In the genomic region with DNA sequence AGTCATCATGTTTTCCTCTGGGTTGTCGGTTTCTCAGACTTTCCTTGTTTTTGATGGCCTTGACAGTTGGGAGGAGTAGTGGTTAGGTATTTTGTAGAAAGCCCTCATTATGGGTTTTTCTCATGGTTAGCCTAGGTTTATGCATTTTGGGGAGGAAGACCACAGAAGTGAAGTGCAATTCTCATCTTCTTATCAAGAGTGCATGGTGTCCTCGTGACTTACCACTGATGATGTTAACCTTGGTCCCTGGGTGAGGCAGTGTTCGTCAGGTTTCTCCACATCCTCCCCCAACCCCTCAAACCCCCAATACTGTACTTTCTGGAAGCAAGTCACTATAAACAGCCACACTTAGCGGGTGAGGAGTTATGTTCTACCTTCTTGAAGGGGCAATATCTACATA, we compare ENCODE assay signal across 21 cellular contexts. TPM values are rescaled to one million over a fixed set of nuclear protein-coding genes. Genes with fewer than 3 reads are reported as not detected.
A peak's percentile ranks its signal among the peaks of the same experiment; 100 is the strongest.
DNase-seq lines count a peak whose midpoint lies in the region; ATAC-seq, FAIRE-seq and TF ChIP-seq lines count a peak whose summit lies in the region.
"Had no signal": no experiment of that assay in that cellular context is flagged by ENCODE, and none has a peak within 500 bp of the region (broad histone marks: within the 10 kb centered on the region; RNA-seq: fewer than 3 reads in every experiment).

No MANE protein-coding gene starts in this region.

- no peak for DNase-seq in H54 (ENCODE audit: insufficient read length, low spot score)
- no peak for DNase-seq in PC-9
- DNase-seq in central memory CD8-positive, alpha-beta T cell (ENCODE audit: low spot score in 2 of 2): no peak
- peak; percentile 6 to 22 for DNase-seq in stimulated activated CD8-positive, alpha-beta memory T cell treated with anti-CD3 and anti-CD28 coated beads, Interleukin-15, amount 100 ng/mL, for 48 hours (ENCODE audit: low read depth in 2 of 2)
- DNase-seq in smooth muscle cell (lab: John Stamatoyannopoulos, UW; ENCODE audit: unreplicated experiment): no peak
- DNase-seq in NCI-H1694 treated with DMSO at 0.1 percent for 48 hours (lab: John Stamatoyannopoulos, UW): no peak
- DNase-seq: body of pancreas, EL, left colon, NCI-H1105, NCI-H2029 treated with DMSO at 0.1 percent for 48 hours, NCI-H345, NCI-H748 treated with DMSO at 0.1 percent for 48 hours, nucleus accumbens, T1000, uterus had no signal

- H3K9me3 ChIP-seq in PC-9 (ENCODE audit: insufficient read depth, low read depth): no peaks in the 10 kb centered on the region
- no peaks in the 10 kb centered on the region for H3K9me3 ChIP-seq in smooth muscle cell (replicated peaks; ENCODE audit: low read depth)
- H3K9me3 ChIP-seq: body of pancreas, HAP-1, thoracic aorta, uterus had no signal

- POLR2A ChIA-PET in PC-9 (lab: Charles Lee; ENCODE audit: unreplicated experiment): no interaction called here

- no peaks in the 10 kb centered on the region for H3K9me3 Mint-ChIP-seq in central memory CD8-positive, alpha-beta T cell
- H3K9me3 Mint-ChIP-seq: CD14-positive monocyte had no signal

- H2AFZ ChIP-seq in PC-9 (no peak overlapping the region), smooth muscle cell (ENCODE audit: low read depth) (no peak overlapping the region)

- H3K36me3 ChIP-seq in PC-9 (ENCODE audit: low read depth) (0 out of 2 replicates have a peak, but pooled peaks cover 8% of the 10 kb centered on the region), smooth muscle cell (ENCODE audit: low read depth) (peaks cover 6% of the 10 kb centered on the region)
- H3K36me3 ChIP-seq: HAP-1, uterus had no signal

- no peak overlapping the region for H3K4me2 ChIP-seq in PC-9
- H3K4me2 ChIP-seq in smooth muscle cell: no peak overlapping the region

- 0 out of 2 replicates have a peak, but pooled peaks cover 4% of the 10 kb centered on the region for H3F3A ChIP-seq in PC-9 (ENCODE audit: insufficient read depth, low read depth)
- no peaks in the 10 kb centered on the region for H3F3A ChIP-seq in smooth muscle cell (ENCODE audit: low read depth)

- CTCF ChIA-PET in PC-9 (lab: Charles Lee): no interaction called here

- TF ChIP-seq POLR2A in H54 (IDR thresholded peaks at IDR 0.05; ENCODE audit: low read depth, low read length): no peak

- H3K27ac Mint-ChIP-seq in central memory CD8-positive, alpha-beta T cell (ENCODE audit: low read depth): no peak overlapping the region

- H3K36me3 Mint-ChIP-seq in central memory CD8-positive, alpha-beta T cell (ENCODE audit: insufficient read depth): peaks cover 13% of the 10 kb centered on the region

- peaks cover 37% of the 10 kb centered on the region for H4K20me1 ChIP-seq in PC-9 (ENCODE audit: insufficient read depth)
- peaks cover 77% of the 10 kb centered on the region for H4K20me1 ChIP-seq in smooth muscle cell (ENCODE audit: low read depth)

- H3K79me2 ChIP-seq in PC-9 (ENCODE audit: low read depth) (peaks cover 51% of the 10 kb centered on the region), smooth muscle cell (ENCODE audit: low read depth) (peaks cover 76% of the 10 kb centered on the region)

- H3K9me2 ChIP-seq in PC-9 (ENCODE audit: insufficient read depth): 0 out of 2 replicates have a peak, but pooled peaks cover 3% of the 10 kb centered on the region

- peaks cover 37% of the 10 kb centered on the region for H3K4me1 Mint-ChIP-seq in central memory CD8-positive, alpha-beta T cell

- H3K27me3 ChIP-seq in PC-9 (ENCODE audit: insufficient read depth, low read depth): no peaks in the 10 kb centered on the region
- no peaks in the 10 kb centered on the region for H3K27me3 ChIP-seq in smooth muscle cell (ENCODE audit: low read depth)
- H3K27me3 ChIP-seq: body of pancreas, uterus had no signal

- H3K9ac ChIP-seq in smooth muscle cell (ENCODE audit: low read depth): no peak overlapping the region

- H3K27ac ChIP-seq in PC-9 (no peak overlapping the region), smooth muscle cell (ENCODE audit: low read depth) (no peak overlapping the region)
- H3K27ac ChIP-seq: body of pancreas, thoracic aorta, uterus had no signal

- H3K27me3 Mint-ChIP-seq in central memory CD8-positive, alpha-beta T cell: no peaks in the 10 kb centered on the region

- TF ChIP-seq CTCF in PC-9 (conservative IDR thresholded peaks at IDR 0.05) (no peak), smooth muscle cell (IDR thresholded peaks at IDR 0.05; ENCODE audit: borderline replicate concordance, insufficient read depth, poor library complexity, severe bottlenecking) (no peak)

- TSS peak; percentile 19 for BruUV-seq in PC-9 (replicated peaks; lab: Mats Ljungman, UMichigan)

- WGBS in smooth muscle cell (ENCODE audit: low lambda C conversion rate): 96% methylated on average over 4 of the region's 4 CpGs

- intact Hi-C loops in PC-9 (cut with micrococcal nuclease; ENCODE audit: unreplicated experiment): no loop called here

- no peaks in the 10 kb centered on the region for H3K4me1 ChIP-seq in PC-9 (replicated peaks; ENCODE audit: insufficient read depth)
- H3K4me1 ChIP-seq in smooth muscle cell (ENCODE audit: low read depth): no peaks in the 10 kb centered on the region
- H3K4me1 ChIP-seq: HAP-1, uterus had no signal

- ATAC-seq in central memory CD8-positive, alpha-beta T cell (replicated peaks; ENCODE audit: extremely low read depth, poor library complexity, severe bottlenecking): peak; percentile 68
- ATAC-seq in GM21360 (IDR thresholded peaks at IDR 0.05; ENCODE audit: unreplicated experiment): no peak
- ATAC-seq: body of pancreas, left colon had no signal

- H3K4me3 Mint-ChIP-seq in central memory CD8-positive, alpha-beta T cell: no peak overlapping the region
- H3K4me3 Mint-ChIP-seq: CD14-positive monocyte had no signal

- no peak overlapping the region for H3K4me3 ChIP-seq in PC-9
- no peak overlapping the region for H3K4me3 ChIP-seq in smooth muscle cell
- H3K4me3 ChIP-seq: body of pancreas, HAP-1, thoracic aorta, uterus had no signal

- peak; percentile 38 for FAIRE-seq in H54 (lab: Jason Lieb, UNC)
- FAIRE-seq: GM12892 had no signal

RNA-seq across cellular contexts. Expression of a gene that starts 42.3 kb away (rescaled TPM):
- total RNA-seq in PC-9 (2021) (68.2 and 95.6 TPM in 2 replicates), smooth muscle cell (42.6 and 51.2 TPM in 2 replicates)
- polyA plus RNA-seq in smooth muscle cell: 26.8 and 38.7 TPM in 2 replicates

Comparison
In these comparisons a context has a peak if more than half of its experiments do, and no peak if none do; other contexts are left out.
1. DNase-seq: peak in stimulated activated CD8-positive, alpha-beta memory T cell treated with anti-CD3 and anti-CD28 coated beads, Interleukin-15, amount 100 ng/mL, for 48 hours (2 of 2); none in H54 (single experiment), PC-9 (0 of 2), central memory CD8-positive, alpha-beta T cell (0 of 2), smooth muscle cell (single experiment) and NCI-H1694 treated with DMSO at 0.1 percent for 48 hours (single experiment).